ENCODE assay signal across 1 cellular context in genomic region chr3:197749601-197750395, GRCh38.
TF ChIP-seq lines count a peak whose summit lies in the region.

A gene with protein sequence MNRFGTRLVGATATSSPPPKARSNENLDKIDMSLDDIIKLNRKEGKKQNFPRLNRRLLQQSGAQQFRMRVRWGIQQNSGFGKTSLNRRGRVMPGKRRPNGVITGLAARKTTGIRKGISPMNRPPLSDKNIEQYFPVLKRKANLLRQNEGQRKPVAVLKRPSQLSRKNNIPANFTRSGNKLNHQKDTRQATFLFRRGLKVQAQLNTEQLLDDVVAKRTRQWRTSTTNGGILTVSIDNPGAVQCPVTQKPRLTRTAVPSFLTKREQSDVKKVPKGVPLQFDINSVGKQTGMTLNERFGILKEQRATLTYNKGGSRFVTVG (plus strand): TSS chr3:197749883. CDS start chr3:197749972, 89 bp downstream.

TF ChIP-seq in IMR-90, 13 proteins besides CTCF, POLR2A, EP300 and RAD21 (continued from another document):
- TF ChIP-seq, protein P1, sequence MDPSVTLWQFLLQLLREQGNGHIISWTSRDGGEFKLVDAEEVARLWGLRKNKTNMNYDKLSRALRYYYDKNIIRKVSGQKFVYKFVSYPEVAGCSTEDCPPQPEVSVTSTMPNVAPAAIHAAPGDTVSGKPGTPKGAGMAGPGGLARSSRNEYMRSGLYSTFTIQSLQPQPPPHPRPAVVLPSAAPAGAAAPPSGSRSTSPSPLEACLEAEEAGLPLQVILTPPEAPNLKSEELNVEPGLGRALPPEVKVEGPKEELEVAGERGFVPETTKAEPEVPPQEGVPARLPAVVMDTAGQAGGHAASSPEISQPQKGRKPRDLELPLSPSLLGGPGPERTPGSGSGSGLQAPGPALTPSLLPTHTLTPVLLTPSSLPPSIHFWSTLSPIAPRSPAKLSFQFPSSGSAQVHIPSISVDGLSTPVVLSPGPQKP (IDR thresholded peaks at IDR 0.05; ENCODE audit: borderline replicate concordance, low read depth, low read length): no peak
- TF ChIP-seq SMC3 (IDR thresholded peaks at IDR 0.05; ENCODE audit: low read depth, low read length) (peak; percentile 6; the same call in 1 of the 2 replicates), RFX5 (IDR thresholded peaks at IDR 0.05; ENCODE audit: low read depth, low read length) (no peak), BHLHE40 (IDR thresholded peaks at IDR 0.05; ENCODE audit: low read depth, low read length) (no peak), MAZ (IDR thresholded peaks at IDR 0.05; ENCODE audit: borderline replicate concordance, low read depth, low read length) (peak; percentile 66; the same call in 1 of the 2 replicates)
- TF ChIP-seq, protein P2, sequence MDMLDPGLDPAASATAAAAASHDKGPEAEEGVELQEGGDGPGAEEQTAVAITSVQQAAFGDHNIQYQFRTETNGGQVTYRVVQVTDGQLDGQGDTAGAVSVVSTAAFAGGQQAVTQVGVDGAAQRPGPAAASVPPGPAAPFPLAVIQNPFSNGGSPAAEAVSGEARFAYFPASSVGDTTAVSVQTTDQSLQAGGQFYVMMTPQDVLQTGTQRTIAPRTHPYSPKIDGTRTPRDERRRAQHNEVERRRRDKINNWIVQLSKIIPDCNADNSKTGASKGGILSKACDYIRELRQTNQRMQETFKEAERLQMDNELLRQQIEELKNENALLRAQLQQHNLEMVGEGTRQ (IDR thresholded peaks at IDR 0.05; ENCODE audit: low read depth, low read length): no peak
